Comparison of ENCODE assay signal across 9 cellular contexts in genomic region chr1:52970149-52970548, GRCh38. TPM values are rescaled to one million over a fixed set of nuclear protein-coding genes. Genes with fewer than 3 reads are reported as not detected.
A peak's percentile ranks its signal among the peaks of the same experiment; 100 is the strongest.
DNase-seq lines count a peak whose midpoint lies in the region; ATAC-seq and TF ChIP-seq lines count a peak whose summit lies in the region.
"Had no signal": no experiment of that assay in that cellular context is flagged by ENCODE, and none has a peak within 500 bp of the region (broad histone marks: within the 10 kb centered on the region; RNA-seq: fewer than 3 reads in every experiment).

No MANE protein-coding gene starts in this region.

- H3K4me3 ChIP-seq in BE2C (ENCODE audit: low read depth, low read length): no peak overlapping the region
- no peak overlapping the region for H3K4me3 ChIP-seq in HFF-Myc (replicated peaks; ENCODE audit: low read depth, low read length)
- no peak overlapping the region for H3K4me3 ChIP-seq in hepatocyte

- H3K27ac ChIP-seq in hepatocyte: peak overlapping the region; percentile 73
- H3K27ac ChIP-seq: neutrophil had no signal

- ATAC-seq in SK-N-SH treated with all-trans-retinoic acid at 6 μM for 48 hours (peak; percentile 77), HG03460 (IDR thresholded peaks at IDR 0.05; ENCODE audit: unreplicated experiment) (no peak), HG02763 (IDR thresholded peaks at IDR 0.05; ENCODE audit: unreplicated experiment) (no peak)

- no peaks in the 10 kb centered on the region for H3K36me3 ChIP-seq in BE2C
- no peaks in the 10 kb centered on the region for H3K36me3 ChIP-seq in hepatocyte (replicated peaks; ENCODE audit: insufficient read depth, low read depth)

- no peaks in the 10 kb centered on the region for H3K9me2 ChIP-seq in hepatocyte (replicated peaks; ENCODE audit: insufficient read depth)

- H3K4me2 ChIP-seq in hepatocyte: peak overlapping the region; percentile 46

- DNase-seq in BE2C (no peak), HFF-Myc (ENCODE audit: extremely low read depth, low read depth) (peak; percentile 11), hepatocyte (ENCODE audit: low spot score) (peak; percentile 40), NCI-H1436 (lab: John Stamatoyannopoulos, UW) (no peak), T1000 (lab: John Stamatoyannopoulos, UW) (no peak)

- H3K9me3 ChIP-seq in BE2C (no peaks in the 10 kb centered on the region), hepatocyte (ENCODE audit: low read depth) (no peaks in the 10 kb centered on the region)
- H3K9me3 ChIP-seq: neutrophil had no signal

- H3K27me3 ChIP-seq in BE2C: no peaks in the 10 kb centered on the region
- H3K27me3 ChIP-seq in hepatocyte: no peaks in the 10 kb centered on the region
- H3K27me3 ChIP-seq: neutrophil had no signal

- H3K79me2 ChIP-seq in hepatocyte: no peaks in the 10 kb centered on the region

- peak; percentile 44; the same call in 1 of the 2 replicates for TF ChIP-seq CTCF in BE2C (IDR thresholded peaks at IDR 0.05; ENCODE audit: low read depth, low read length)
- peak; percentile 21 for TF ChIP-seq CTCF in HFF-Myc (IDR thresholded peaks at IDR 0.05; ENCODE audit: low read depth, low read length, missing control alignments)
- peak; percentile 31 for TF ChIP-seq CTCF in hepatocyte (IDR thresholded peaks at IDR 0.05; ENCODE audit: poor library complexity)

- no peaks in the 10 kb centered on the region for H3K4me1 ChIP-seq in BE2C
- no peaks in the 10 kb centered on the region for H3K4me1 ChIP-seq in hepatocyte (ENCODE audit: insufficient read depth)

- 41% methylated on average over 3 of the region's 3 CpGs for WGBS in hepatocyte (ENCODE audit: low lambda C conversion rate, missing lambda C conversion rate)

- H2AFZ ChIP-seq in hepatocyte: no peak overlapping the region

- H4K20me1 ChIP-seq in hepatocyte (ENCODE audit: insufficient read depth, poor library complexity, severe bottlenecking): no peaks in the 10 kb centered on the region

TF ChIP-seq in SK-N-SH treated with all-trans-retinoic acid at 6 μM for 48 hours, 23 proteins besides CTCF, POLR2A, EP300 and RAD21:
- TF ChIP-seq ZFP30 (CRISPR knock-in tag; IDR thresholded peaks at IDR 0.05) (no peak), ZNF565 (CRISPR knock-in tag; conservative IDR thresholded peaks at IDR 0.05; ENCODE audit: low read depth) (no peak), ZNF70 (CRISPR knock-in tag; IDR thresholded peaks at IDR 0.05) (no peak), TSHZ2 (CRISPR knock-in tag; IDR thresholded peaks at IDR 0.05) (no peak), POU6F1 (CRISPR knock-in tag; IDR thresholded peaks at IDR 0.05; ENCODE audit: borderline replicate concordance, low read depth) (no peak), TCF4 (CRISPR knock-in tag; IDR thresholded peaks at IDR 0.05; ENCODE audit: borderline replicate concordance) (no peak), ZNF8 (CRISPR knock-in tag; IDR thresholded peaks at IDR 0.05) (no peak), RARB (CRISPR knock-in tag; IDR thresholded peaks at IDR 0.05) (no peak), ZC3H10 (CRISPR knock-in tag; IDR thresholded peaks at IDR 0.05) (no peak), BACH2 (CRISPR knock-in tag; IDR thresholded peaks at IDR 0.05; ENCODE audit: borderline replicate concordance) (no peak), CREB5 (CRISPR knock-in tag; IDR thresholded peaks at IDR 0.05; ENCODE audit: low read depth) (no peak)
- TF ChIP-seq, protein P1, sequence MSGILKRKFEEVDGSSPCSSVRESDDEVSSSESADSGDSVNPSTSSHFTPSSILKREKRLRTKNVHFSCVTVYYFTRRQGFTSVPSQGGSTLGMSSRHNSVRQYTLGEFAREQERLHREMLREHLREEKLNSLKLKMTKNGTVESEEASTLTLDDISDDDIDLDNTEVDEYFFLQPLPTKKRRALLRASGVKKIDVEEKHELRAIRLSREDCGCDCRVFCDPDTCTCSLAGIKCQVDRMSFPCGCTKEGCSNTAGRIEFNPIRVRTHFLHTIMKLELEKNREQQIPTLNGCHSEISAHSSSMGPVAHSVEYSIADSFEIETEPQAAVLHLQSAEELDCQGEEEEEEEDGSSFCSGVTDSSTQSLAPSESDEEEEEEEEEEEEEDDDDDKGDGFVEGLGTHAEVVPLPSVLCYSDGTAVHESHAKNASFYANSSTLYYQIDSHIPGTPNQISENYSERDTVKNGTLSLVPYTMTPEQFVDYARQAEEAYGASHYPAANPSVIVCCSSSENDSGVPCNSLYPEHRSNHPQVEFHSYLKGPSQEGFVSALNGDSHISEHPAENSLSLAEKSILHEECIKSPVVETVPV (CRISPR knock-in tag; IDR thresholded peaks at IDR 0.05): no peak

RNA-seq across cellular contexts. Expression of gene SCP2, which starts 43.1 kb away (rescaled TPM):
- 24.1 TPM for polyA plus RNA-seq in BE2C (2012; ENCODE audit: insufficient read depth, insufficient read length, low read depth)
- 271 and 310 TPM in 2 replicates for total RNA-seq in hepatocyte
- polyA plus RNA-seq in hepatocyte: 155 and 201 TPM in 2 replicates

RNA-seq across cellular contexts. Expression of gene ECHDC2, which starts 48.6 kb away (rescaled TPM):
- polyA plus RNA-seq in BE2C (2012; ENCODE audit: insufficient read depth, insufficient read length, low read depth): not detected
- total RNA-seq in hepatocyte: 46.9 and 67.4 TPM in 2 replicates
- polyA plus RNA-seq in hepatocyte: 99.5 and 106 TPM in 2 replicates

Comparison
In these comparisons a context has a peak if more than half of its experiments do, and no peak if none do; other contexts are left out.
1. DNase-seq: peak in HFF-Myc (single experiment) and hepatocyte (single experiment); none in BE2C (single experiment), NCI-H1436 (single experiment) and T1000 (single experiment).
2. Peak in every context shown above with its lines, with median percentiles within 50 percentile points of each other: CTCF ChIP-seq.